Comparison of ENCODE assay signal across 7 cellular contexts in the genomic region with DNA sequence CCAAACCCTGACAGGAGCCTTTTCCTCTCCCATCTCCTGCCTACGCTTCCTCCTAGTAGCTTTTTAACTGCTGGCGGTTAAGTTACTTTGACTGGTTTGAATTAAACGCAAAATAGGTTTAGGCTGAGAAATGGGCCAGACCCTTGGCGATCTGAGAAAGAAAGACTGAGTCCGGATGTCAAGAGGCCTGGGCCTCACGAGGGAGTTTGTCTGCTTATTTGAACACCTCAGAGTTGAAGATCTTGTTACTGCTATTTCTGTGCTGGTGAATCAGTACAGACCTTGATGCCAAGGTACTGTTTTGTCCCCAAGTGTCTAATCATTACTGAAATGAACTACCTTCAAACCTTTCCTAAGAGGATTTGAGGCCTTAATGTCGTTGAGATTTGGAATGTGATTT. TPM values are rescaled to one million over a fixed set of nuclear protein-coding genes. Genes with fewer than 3 reads are reported as not detected.
A peak's percentile ranks its signal among the peaks of the same experiment; 100 is the strongest.
DNase-seq lines count a peak whose midpoint lies in the region; ATAC-seq, FAIRE-seq and TF ChIP-seq lines count a peak whose summit lies in the region.

No MANE protein-coding gene starts in this region.

- no peak for DNase-seq in activated naive CD8-positive, alpha-beta T cell treated with anti-CD3 and anti-CD28 coated beads, Interleukin-2, amount 50 U/mL, for 24 hours
- no peak for DNase-seq in kidney
- DNase-seq in stomach: no peak
- no peak for DNase-seq in GM10248 (ENCODE audit: extremely low spot score)

- H3K9me3 Mint-ChIP-seq in activated naive CD8-positive, alpha-beta T cell treated with anti-CD3 and anti-CD28 coated beads, Interleukin-2, amount 50 U/mL, for 24 hours: no peaks in the 10 kb centered on the region

- peak overlapping the region; percentile 58; the same call in 1 of the 2 replicates for H3K9ac ChIP-seq in HUES64 (ENCODE audit: low read depth, low read length)
- peak overlapping the region in 1 of 2 donors; percentile 43 for H3K9ac ChIP-seq in kidney (ENCODE audit: low read length in 2 of 2)

- no peak for FAIRE-seq in kidney (lab: Jason Lieb, UNC)

- CTCF ChIA-PET in GM10248 (lab: Yijun Ruan, JAX): no interaction called here

- H3K27ac Mint-ChIP-seq in activated naive CD8-positive, alpha-beta T cell treated with anti-CD3 and anti-CD28 coated beads, Interleukin-2, amount 50 U/mL, for 24 hours: no peak overlapping the region

- H3K27ac ChIP-seq in HUES64 (ENCODE audit: low read depth, low read length): no peak overlapping the region
- H3K27ac ChIP-seq in kidney (ENCODE audit: low read depth in 2 of 2, low read length in 2 of 2): peak overlapping the region in 1 of 2 donors; percentile 17
- peak overlapping the region; percentile 52 to 81 (median 71) for H3K27ac ChIP-seq in stomach

- no peaks in the 10 kb centered on the region for H3K36me3 ChIP-seq in HUES64 (ENCODE audit: insufficient read depth, low read length)
- no peaks in the 10 kb centered on the region for H3K36me3 ChIP-seq in kidney (ENCODE audit: control insufficient read depth in 1 of 2, insufficient read depth in 2 of 2, low read length in 2 of 2)
- no peaks in the 10 kb centered on the region for H3K36me3 ChIP-seq in stomach

- peaks cover 14% of the 10 kb centered on the region for H3K27me3 Mint-ChIP-seq in activated naive CD8-positive, alpha-beta T cell treated with anti-CD3 and anti-CD28 coated beads, Interleukin-2, amount 50 U/mL, for 24 hours

- H3K9me3 ChIP-seq in HUES64 (ENCODE audit: insufficient read depth, low read depth, low read length): no peaks in the 10 kb centered on the region
- no peaks in the 10 kb centered on the region for H3K9me3 ChIP-seq in kidney (ENCODE audit: control insufficient read depth in 1 of 2, low read length in 2 of 2)
- H3K9me3 ChIP-seq in stomach: no peaks in the 10 kb centered on the region

- H3K4me1 Mint-ChIP-seq in activated naive CD8-positive, alpha-beta T cell treated with anti-CD3 and anti-CD28 coated beads, Interleukin-2, amount 50 U/mL, for 24 hours: peaks cover 17% of the 10 kb centered on the region

- H3K4me1 ChIP-seq in HUES64 (ENCODE audit: insufficient read depth, low read length): peaks cover 15% of the 10 kb centered on the region; the same call in 1 of the 2 replicates
- peaks cover 4 to 6% of the 10 kb centered on the region in 2 donors for H3K4me1 ChIP-seq in kidney (ENCODE audit: control insufficient read depth in 1 of 2, insufficient read depth in 1 of 2, low read depth in 1 of 2, low read length in 2 of 2)
- peaks cover 0 to 13% (median 8%) of the 10 kb centered on the region in 4 donors for H3K4me1 ChIP-seq in stomach

- peak overlapping the region; percentile 71 for H3K4me3 Mint-ChIP-seq in activated naive CD8-positive, alpha-beta T cell treated with anti-CD3 and anti-CD28 coated beads, Interleukin-2, amount 50 U/mL, for 24 hours

- whole genome bisulfite sequencing in HUES64: 59% methylated on average over 7 of the region's 7 CpGs
- 34 to 61% (median 42%) methylated on average over 7 of the region's 7 CpGs for WGBS in stomach, 5 donors

- H3K27me3 ChIP-seq in HUES64 (ENCODE audit: insufficient read depth, low read length) (peaks cover 3% of the 10 kb centered on the region; the same call in 1 of the 2 replicates), stomach (peaks cover 0 to 8% (median 5%) of the 10 kb centered on the region in 3 donors)

- no peak for TF ChIP-seq EP300 in stomach (IDR thresholded peaks at IDR 0.05)

- no peak for TF ChIP-seq POLR2A in stomach (IDR thresholded peaks at IDR 0.05)

- no peak for ATAC-seq in activated naive CD8-positive, alpha-beta T cell treated with anti-CD3 and anti-CD28 coated beads, Interleukin-2, amount 50 U/mL, for 24 hours
- ATAC-seq in HG03432 (IDR thresholded peaks at IDR 0.05; ENCODE audit: unreplicated experiment): no peak
- no peak for ATAC-seq in GM21515 (IDR thresholded peaks at IDR 0.05; ENCODE audit: unreplicated experiment)

- POLR2A ChIA-PET in GM10248 (lab: Yijun Ruan, JAX): no interaction called here

- no peaks in the 10 kb centered on the region for H3K36me3 Mint-ChIP-seq in activated naive CD8-positive, alpha-beta T cell treated with anti-CD3 and anti-CD28 coated beads, Interleukin-2, amount 50 U/mL, for 24 hours (ENCODE audit: low read depth)

- peak overlapping the region; percentile 72 for H3K4me3 ChIP-seq in HUES64 (ENCODE audit: low read length)
- H3K4me3 ChIP-seq in kidney (ENCODE audit: low read length in 2 of 2): peak overlapping the region; percentile 86 to 87
- peak overlapping the region; percentile 52 to 59 (median 57) for H3K4me3 ChIP-seq in stomach

- intact Hi-C loops in kidney (cut with DNase I): no loop called here
- intact Hi-C loops in stomach (cut with DNase I; ENCODE audit: low total_unique reads): no loop called here

- TF ChIP-seq CTCF in kidney (IDR thresholded peaks at IDR 0.05; ENCODE audit: borderline replicate concordance, extremely low read depth, insufficient read depth) (no peak), stomach (IDR thresholded peaks at IDR 0.05) (no peak), GM10248 (IDR thresholded peaks at IDR 0.05; ENCODE audit: control extremely low read depth, extremely low read depth, low read depth, missing control alignments) (no peak)

RNA-seq across cellular contexts. Expression of gene FMN1, which starts 0.8 kb away (rescaled TPM):
- 0.90 TPM for polyA plus RNA-seq in HUES64 (2013, experiment 1 of 2)
- 0.89 TPM for polyA plus RNA-seq in HUES64 (2013, experiment 2 of 2)
- total RNA-seq in kidney (44.8 TPM), stomach (10 to 100 TPM; 16.5 to 58.0 (median 40.8) TPM)
- polyA plus RNA-seq in kidney (ENCODE audit: insufficient read depth, low read depth, low replicate concordance) (0.71 TPM), stomach (1 to 10 TPM in 2 of 3 donors, under 1 TPM in 1; 0.40 to 4.1 (median 1.7) TPM)
